ENCODE assay signal across 21 cellular contexts in genomic region chr1:160806784-160807183, GRCh38. TPM values are rescaled to one million over a fixed set of nuclear protein-coding genes. Genes with fewer than 3 reads are reported as not detected.
"Had no signal": no experiment of that assay in that cellular context is flagged by ENCODE, and none has a peak within 500 bp of the region (broad histone marks: within the 10 kb centered on the region; RNA-seq: fewer than 3 reads in every experiment).

No MANE protein-coding gene starts in this region.

- H3K9me3 ChIP-seq: testis had no signal

- H3K27me3 ChIP-seq: adrenal gland, spleen, testis, upper lobe of right lung had no signal

- H3K36me3 ChIP-seq: adrenal gland, heart left ventricle, upper lobe of right lung had no signal

- DNase-seq: activated CD4-positive, alpha-beta T cell treated with anti-CD3 and anti-CD28 coated beads, Interleukin-2, amount 50 U/mL, for 48 hours; activated CD4-positive, CD25-positive, alpha-beta regulatory T cell; activated effector memory CD4-positive, alpha-beta T cell treated with Interleukin-2 at 50 U/mL for 16 hours; adrenal gland; caudate nucleus; effector CD4-positive, alpha-beta T cell; heart left ventricle; psoas muscle; spleen; stimulated activated CD4-positive, alpha-beta T cell treated with anti-CD3 and anti-CD28 coated beads, Interleukin-1b, Interleukin-23, amount 100 ng/mL, for 48 hours; stimulated activated naive CD4-positive, alpha-beta T cell treated with Interleukin-2 at 50 U/mL for 16 hours; testis; upper lobe of right lung had no signal

- H3K27ac ChIP-seq: adrenal gland, coronary artery, heart left ventricle, psoas muscle, testis, upper lobe of right lung had no signal

- FAIRE-seq: frontal cortex, islet of Langerhans had no signal

- H3K4me3 ChIP-seq: adrenal gland, coronary artery, heart left ventricle, psoas muscle, spleen, testis, upper lobe of right lung had no signal

- ATAC-seq: heart left ventricle, left lobe of liver, psoas muscle, sciatic nerve, upper lobe of right lung had no signal

- H3K4me1 ChIP-seq: adrenal gland, heart left ventricle, psoas muscle, testis, upper lobe of right lung had no signal

RNA-seq across cellular contexts. Expression of gene LY9, which starts 10.8 kb away (rescaled TPM):
- total RNA-seq: fibroblast of lung, frontal cortex, osteoblast had no signal
- polyA plus RNA-seq: fibroblast of lung, neural cell had no signal

RNA-seq across cellular contexts. Expression of gene CD244, which starts 55.9 kb away (rescaled TPM):
- total RNA-seq: fibroblast of lung, frontal cortex, osteoblast had no signal
- polyA plus RNA-seq: fibroblast of lung, neural cell had no signal
